ENCODE assay signal across 8 cellular contexts in the genomic region with DNA sequence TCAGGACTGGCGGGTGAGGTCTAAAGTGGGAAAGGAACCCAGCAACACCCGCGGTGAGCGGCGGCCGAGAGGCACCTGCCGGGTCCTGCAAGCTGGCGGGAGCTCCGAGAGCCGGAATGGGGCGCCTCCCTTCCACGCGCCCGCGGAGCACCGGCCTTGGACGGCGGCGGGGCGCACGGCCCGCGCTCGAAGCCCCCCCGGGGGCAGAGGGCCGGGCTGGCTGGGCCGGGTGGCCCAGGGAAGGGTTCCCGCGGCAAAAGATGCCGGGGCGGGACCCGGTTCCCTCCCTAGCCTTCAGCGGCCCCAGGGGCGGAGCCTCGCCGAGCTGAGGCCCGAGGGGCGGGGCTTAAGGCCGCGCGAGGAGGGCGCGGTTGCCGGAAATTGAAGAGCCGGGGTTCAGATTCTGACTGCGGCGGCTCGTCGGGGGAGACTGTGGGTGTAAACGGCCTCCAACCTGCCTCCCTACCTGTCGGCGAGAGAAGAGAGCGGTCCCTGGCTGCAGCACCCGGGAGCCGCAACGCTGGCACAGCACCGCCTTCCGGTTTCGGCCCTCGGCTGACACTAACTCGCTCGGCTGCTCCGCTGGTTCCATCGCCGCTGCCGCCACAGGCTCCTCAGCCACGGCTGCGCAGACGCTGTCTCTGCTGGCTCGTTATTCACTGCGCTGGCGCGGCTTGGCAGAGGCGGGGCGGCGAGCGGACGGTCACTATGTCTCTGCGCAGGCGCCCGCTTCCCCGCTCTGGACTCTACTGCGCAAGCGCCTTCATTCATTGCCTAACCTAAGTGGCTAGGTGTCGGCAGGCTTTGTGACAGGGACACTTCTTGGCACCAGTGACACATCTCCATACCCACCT. TPM values are rescaled to one million over a fixed set of nuclear protein-coding genes. Genes with fewer than 3 reads are reported as not detected.
DNase-seq lines count a peak whose midpoint lies in the region; ATAC-seq, FAIRE-seq and TF ChIP-seq lines count a peak whose summit lies in the region.

RABIF (minus strand) TSS at position 643 of the 854 bp plus-strand sequence; CDS start at position 592, 51 bp downstream.

- WGBS in HepG2 (ENCODE audit: low lambda C conversion rate) = 1% methylated on average over 12 of the region's 85 CpGs

- H3K4me3 ChIP-seq in HepG2 (replicated peaks in 1 of 3; ENCODE audit: insufficient read depth in 1 of 3, low read depth in 2 of 3, low read length in 3 of 3) = peak within 1 kb of the TSS; percentile 78 to 93 (median 89)

- ATAC-seq in GM19351 (IDR thresholded peaks at IDR 0.05; ENCODE audit: unreplicated experiment) = peak; percentile 89
- ATAC-seq in HG03521 (IDR thresholded peaks at IDR 0.05; ENCODE audit: unreplicated experiment) = peak; percentile 87
- peak; percentile 97 for ATAC-seq in HepG2

- H3K4me1 ChIP-seq in HepG2 (ENCODE audit: insufficient read depth, low read length) = peaks cover 15% of the 10 kb centered on the region

- POLR2A ChIA-PET in HepG2 (lab: Yijun Ruan, JAX) = interaction anchor here (0.8 to 3.3 kb wide), 10 partner anchors 10 to 118 kb away, joined by 3 to 42 read pairs (median 6); partner anchors contain the start of genes KDM5B, KLHL12, PCAT6 and TMEM183A

- H3K36me3 ChIP-seq in HepG2 (replicated peaks in 1 of 2; ENCODE audit: control insufficient read depth in 1 of 2, insufficient read depth in 2 of 2, low read length in 2 of 2) = peaks cover 7 to 27% of the 10 kb centered on the region in 2 experiments

- TF ChIP-seq POLR2A in HepG2 (IDR thresholded peaks at IDR 0.05; ENCODE audit: insufficient read depth in 1 of 2, low read depth in 2 of 2, low read length in 2 of 2) = peak; percentile 95 to 96

- H3K27ac ChIP-seq in HepG2 (ENCODE audit: extremely low read length, insufficient read depth, low read length) = peak within 1 kb of the TSS; percentile 95

- peak; percentile 33 for TF ChIP-seq RAD21 in HepG2 (CRISPR knock-in tag; IDR thresholded peaks at IDR 0.05)

- intact Hi-C loops in dendritic cell treated with granulocyte-macrophage colony-stimulating factor and Interleukin-4, amounts not matched to agents 40 ng/mL and 50 ng/mL, for 4 days (cut with micrococcal nuclease) = loop anchor here (2.0 to 5.0 kb wide), 4 partner anchors 39 to 118 kb away; partner anchors contain the start of genes KLHL12 and TMEM183A
- intact Hi-C loops in HepG2 (cut with micrococcal nuclease; ENCODE audit: unreplicated experiment) = loop anchor here (2.0 to 10.0 kb wide), 2 partner anchors 66 to 78 kb away; partner anchors contain the start of genes ADIPOR1 and PCAT6

- CTCF ChIA-PET in HepG2 (lab: Yijun Ruan, JAX; ENCODE audit: low intra/inter-chr PET ratio, low total read pairs) = no interaction called here

- no peaks in the 10 kb centered on the region for H3K27me3 Mint-ChIP-seq in dendritic cell treated with granulocyte-macrophage colony-stimulating factor and Interleukin-4, amounts not matched to agents 40 ng/mL and 50 ng/mL, for 4 days

- no peaks in the 10 kb centered on the region for H3K9me3 Mint-ChIP-seq in dendritic cell treated with granulocyte-macrophage colony-stimulating factor and Interleukin-4, amounts not matched to agents 40 ng/mL and 50 ng/mL, for 4 days

- peak; percentile 84 for FAIRE-seq in HepG2 (lab: Jason Lieb, UNC)

- TF ChIP-seq EP300 in HepG2 (IDR thresholded peaks at IDR 0.05; ENCODE audit: low read depth in 2 of 2, low read length in 2 of 2) (no peak), HepG2 (CRISPR knock-in tag; IDR thresholded peaks at IDR 0.05; ENCODE audit: borderline replicate concordance) (no peak)

- peak within 1 kb of the TSS; percentile 93 for H3K27ac Mint-ChIP-seq in dendritic cell treated with granulocyte-macrophage colony-stimulating factor and Interleukin-4, amounts not matched to agents 40 ng/mL and 50 ng/mL, for 4 days

- DNase-seq in C1 segment of cervical spinal cord (lab: John Stamatoyannopoulos, UW) = peak; percentile 61 to 96 (median 93)
- DNase-seq in NCI-H748 (lab: John Stamatoyannopoulos, UW; ENCODE audit: unreplicated experiment) = peak; percentile 95
- peak; percentile 96 for DNase-seq in activated CD4-positive, alpha-beta T cell treated with anti-CD3 and anti-CD28 coated beads, Interleukin-2, amount 50 U/mL, for 1 hour
- peak; percentile 93 for DNase-seq in HepG2 (ENCODE audit: low spot score)
- peak; percentile 97 for DNase-seq in stimulated activated CD4-positive, alpha-beta T cell treated with anti-CD3 and anti-CD28 coated beads, Interleukin-4, amount 100 ng/mL, for 1 hour

- peaks cover 15% of the 10 kb centered on the region for H3K4me1 Mint-ChIP-seq in dendritic cell treated with granulocyte-macrophage colony-stimulating factor and Interleukin-4, amounts not matched to agents 40 ng/mL and 50 ng/mL, for 4 days (ENCODE audit: low read depth)

- TF ChIP-seq CTCF in HepG2 (CRISPR knock-in tag; IDR thresholded peaks at IDR 0.05) = peak; percentile 48

- peak within 1 kb of the TSS; percentile 77 for H3K4me3 Mint-ChIP-seq in dendritic cell treated with granulocyte-macrophage colony-stimulating factor and Interleukin-4, amounts not matched to agents 40 ng/mL and 50 ng/mL, for 4 days

- no peaks in the 10 kb centered on the region for H3K9me3 ChIP-seq in HepG2 (ENCODE audit: low read length)

- in situ Hi-C loops in HepG2 (cut with HindIII; ENCODE audit: extremely low pct_ligation_motif_present, low pct_unique_long_range_greater_than_20kb) = no loop called here

- peak within 1 kb of the TSS; percentile 71 for H2AFZ ChIP-seq in HepG2 (ENCODE audit: low read length)

- no peaks in the 10 kb centered on the region for H3K27me3 ChIP-seq in HepG2 (ENCODE audit: control insufficient read depth in 1 of 2, insufficient read depth in 2 of 2, low read length in 2 of 2)

- H3K36me3 Mint-ChIP-seq in dendritic cell treated with granulocyte-macrophage colony-stimulating factor and Interleukin-4, amounts not matched to agents 40 ng/mL and 50 ng/mL, for 4 days (ENCODE audit: low read depth) = peaks cover 47% of the 10 kb centered on the region

- peak within 1 kb of the TSS; percentile 85 for H3K9ac ChIP-seq in HepG2 (ENCODE audit: insufficient read depth, low read depth, low read length)

- H3K4me2 ChIP-seq in HepG2 (ENCODE audit: low read depth, low read length) = peak within 1 kb of the TSS; percentile 81

- TSS peak; percentile 92 for BruUV-seq in HepG2 (replicated peaks; lab: Mats Ljungman, UMichigan)

- peaks cover 13% of the 10 kb centered on the region for H3K79me2 ChIP-seq in HepG2 (ENCODE audit: insufficient read depth, low read length)

- no peaks in the 10 kb centered on the region; the same call in 1 of the 2 replicates for H4K20me1 ChIP-seq in HepG2 (ENCODE audit: insufficient read depth, low read length)

TF ChIP-seq in HepG2, 621 proteins besides CTCF, POLR2A, EP300 and RAD21 (continues in another document):
- TF ChIP-seq YEATS2 (CRISPR knock-in tag; IDR thresholded peaks at IDR 0.05; ENCODE audit: borderline replicate concordance) (peak; percentile 33; the same call in 1 of the 2 replicates), KAT8 (CRISPR knock-in tag; IDR thresholded peaks at IDR 0.05) (no peak; the same call in none of the 2 replicates), ZSCAN12 (CRISPR knock-in tag; IDR thresholded peaks at IDR 0.05) (0 out of 2 replicates have a peak, but pooled peaks have one; percentile 83), POLR2G (IDR thresholded peaks at IDR 0.05; ENCODE audit: low read depth, low read length) (peak; percentile 96), MZF1 (CRISPR knock-in tag; IDR thresholded peaks at IDR 0.05; ENCODE audit: borderline replicate concordance) (peak; percentile 75; the same call in 1 of the 2 replicates), SMAD9 (CRISPR knock-in tag; IDR thresholded peaks at IDR 0.05) (no peak), FOXC1 (CRISPR knock-in tag; IDR thresholded peaks at IDR 0.05; ENCODE audit: borderline replicate concordance) (peak; percentile 83)
- TF ChIP-seq, protein P1, sequence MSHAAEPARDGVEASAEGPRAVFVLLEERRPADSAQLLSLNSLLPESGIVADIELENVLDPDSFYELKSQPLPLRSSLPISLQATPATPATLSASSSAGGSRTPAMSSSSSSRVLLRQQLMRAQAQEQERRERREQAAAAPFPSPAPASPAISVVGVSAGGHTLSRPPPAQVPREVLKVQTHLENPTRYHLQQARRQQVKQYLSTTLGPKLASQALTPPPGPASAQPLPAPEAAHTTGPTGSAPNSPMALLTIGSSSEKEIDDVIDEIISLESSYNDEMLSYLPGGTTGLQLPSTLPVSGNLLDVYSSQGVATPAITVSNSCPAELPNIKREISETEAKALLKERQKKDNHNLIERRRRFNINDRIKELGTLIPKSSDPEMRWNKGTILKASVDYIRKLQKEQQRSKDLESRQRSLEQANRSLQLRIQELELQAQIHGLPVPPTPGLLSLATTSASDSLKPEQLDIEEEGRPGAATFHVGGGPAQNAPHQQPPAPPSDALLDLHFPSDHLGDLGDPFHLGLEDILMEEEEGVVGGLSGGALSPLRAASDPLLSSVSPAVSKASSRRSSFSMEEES (CRISPR knock-in tag; IDR thresholded peaks at IDR 0.05) = 0 out of 2 replicates have a peak, but pooled peaks have one; percentile 26

RNA-seq across cellular contexts. Expression of gene RABIF, which starts in this region (rescaled TPM):
- 8.3 and 11.1 TPM in 2 replicates for total RNA-seq in HepG2 (2016; rRNA removed; fragmentation: Illumina TruSeq; extraction: Trizol)
- 3.2 and 3.3 TPM in 2 replicates for total RNA-seq in HepG2 (2016; cell fraction: cytosol; rRNA removed; fragmentation: Illumina TruSeq; extraction: Trizol; ENCODE audit: low read depth)
- 8.7 and 12.4 TPM in 2 replicates for total RNA-seq in HepG2 (2016; cell fraction: insoluble cytoplasmic fraction; rRNA removed; fragmentation: Illumina TruSeq; extraction: Trizol)
- 6.1 TPM in 2 replicates for total RNA-seq in HepG2 (2016; cell fraction: membrane; rRNA removed; fragmentation: Illumina TruSeq; extraction: Trizol)
- 5.1 TPM in 2 replicates for total RNA-seq in HepG2 (2016; cell fraction: nucleus; rRNA removed; fragmentation: Illumina TruSeq; extraction: Trizol)
- 7.6 and 7.7 TPM in 2 replicates for polyA plus RNA-seq in HepG2 (2011; rRNA removed)
- polyA plus RNA-seq in HepG2 (2011; cell fraction: cytosol; rRNA removed) = 5.7 and 8.0 TPM in 2 replicates
- polyA plus RNA-seq in HepG2 (2011; cell fraction: nucleus; rRNA removed) = 2.7 and 3.1 TPM in 2 replicates
- 5.7 and 7.0 TPM in 2 replicates for polyA plus RNA-seq in HepG2 (2012)
- 2.7 and 2.8 TPM in 2 replicates for polyA plus RNA-seq in HepG2 (2016; cell fraction: cytosol; fragmentation: Illumina TruSeq; extraction: Trizol; ENCODE audit: low read depth)
- polyA plus RNA-seq in HepG2 (2016; cell fraction: insoluble cytoplasmic fraction; fragmentation: Illumina TruSeq; extraction: Trizol; ENCODE audit: low read depth) = 13.9 and 15.8 TPM in 2 replicates
- 6.0 and 6.1 TPM in 2 replicates for polyA plus RNA-seq in HepG2 (2016; cell fraction: membrane; fragmentation: Illumina TruSeq; extraction: Trizol; ENCODE audit: low read depth)
- polyA plus RNA-seq in HepG2 (2016; cell fraction: nucleus; fragmentation: Illumina TruSeq; extraction: Trizol; ENCODE audit: insufficient read depth, low read depth) = 8.4 and 8.9 TPM in 2 replicates
- 7.0 and 11.0 TPM in 2 replicates for polyA minus RNA-seq in HepG2 (2011; rRNA and poly(A)+ RNA removed; ENCODE audit: low replicate concordance)
- 4.1 and 4.8 TPM in 2 replicates for polyA minus RNA-seq in HepG2 (2011; cell fraction: cytosol; rRNA and poly(A)+ RNA removed)
- 8.8 and 13.7 TPM in 2 replicates for polyA minus RNA-seq in HepG2 (2011; cell fraction: nucleus; rRNA and poly(A)+ RNA removed)

Comparison
In these comparisons a context has a peak if more than half of its experiments do, and no peak if none do; other contexts are left out.
1. Peak in every context shown above with its lines: DNase-seq, ATAC-seq, H3K4me3 ChIP-seq and H3K27ac ChIP-seq.